In genomic region chr14:28666961-28667360, GRCh38 we compare ENCODE assay signal across 25 cellular contexts.
DNase-seq lines count a peak whose midpoint lies in the region; ATAC-seq and TF ChIP-seq lines count a peak whose summit lies in the region.
"Had no signal": no experiment of that assay in that cellular context is flagged by ENCODE, and none has a peak within 500 bp of the region (broad histone marks: within the 10 kb centered on the region; RNA-seq: fewer than 3 reads in every experiment).

No MANE protein-coding gene starts in this region.

- no peak for TF ChIP-seq POLR2A in breast epithelium (IDR thresholded peaks at IDR 0.05)

- H3K4me1 Mint-ChIP-seq in MCF 10A (ENCODE audit: insufficient read depth, unreplicated experiment) (peaks cover 8% of the 10 kb centered on the region), GM23338 (peaks cover 5% of the 10 kb centered on the region)
- H3K4me1 Mint-ChIP-seq in activated naive CD4-positive, alpha-beta T cell treated with anti-CD3 and anti-CD28 coated beads for 36 hours (ENCODE audit: low read depth): no peaks in the 10 kb centered on the region
- H3K4me1 Mint-ChIP-seq: CD14-positive monocyte had no signal

- H4K20me1 ChIP-seq in GM23338 (replicated peaks; ENCODE audit: insufficient read depth): no peaks in the 10 kb centered on the region

- DNase-seq in MCF 10A (ENCODE audit: unreplicated experiment) (no peak), breast epithelium (ENCODE audit: low spot score in 2 of 2) (no peak), RWPE2 (ENCODE audit: low spot score) (no peak), fibroblast of peridontal ligament (ENCODE audit: extremely low read depth) (peak; percentile 52), GM23338 (ENCODE audit: low spot score) (no peak), NCI-H446 (lab: John Stamatoyannopoulos, UW) (no peak)
- DNase-seq in activated naive CD4-positive, alpha-beta T cell treated with anti-CD3 and anti-CD28 coated beads for 36 hours: no peak
- no peak for DNase-seq in stimulated activated naive CD4-positive, alpha-beta T cell (lab: John Stamatoyannopoulos, UW)
- DNase-seq: ACHN, BE2C, Calu3, DND-41, KBM-7, NCI-H1048, NCI-H1417 treated with DMSO at 0.1 percent for 48 hours, NCI-H187, NCI-H2107, NCI-H446 treated with DMSO at 0.1 percent for 48 hours, NCI-H526, Peyer's patch, SJCRH30 had no signal

- H3K9me3 ChIP-seq in breast epithelium (no peaks in the 10 kb centered on the region), RWPE2 (ENCODE audit: severe bottlenecking) (no peaks in the 10 kb centered on the region)
- H3K9me3 ChIP-seq: BE2C, HAP-1, Peyer's patch, SJCRH30 had no signal

- CTCF ChIA-PET in MCF 10A (lab: Yijun Ruan, JAX): interaction anchor here (0.6 kb wide), 1 partner anchor 634 kb away, joined by 3 read pairs; no protein-coding TSS in a partner anchor
- CTCF ChIA-PET in activated naive CD4-positive, alpha-beta T cell treated with anti-CD3 and anti-CD28 coated beads for 36 hours (lab: Charles Lee): no interaction called here

- no peaks in the 10 kb centered on the region for H3K4me1 ChIP-seq in breast epithelium
- peaks cover 36% of the 10 kb centered on the region for H3K4me1 ChIP-seq in RWPE2 (ENCODE audit: insufficient read depth, poor library complexity, severe bottlenecking)
- H3K4me1 ChIP-seq in GM23338 (ENCODE audit: insufficient read depth): no peaks in the 10 kb centered on the region
- H3K4me1 ChIP-seq: BE2C, Peyer's patch, SJCRH30 had no signal

- no peaks in the 10 kb centered on the region for H3K9me3 Mint-ChIP-seq in MCF 10A (ENCODE audit: unreplicated experiment)
- H3K9me3 Mint-ChIP-seq in activated naive CD4-positive, alpha-beta T cell treated with anti-CD3 and anti-CD28 coated beads for 36 hours: no peaks in the 10 kb centered on the region
- H3K9me3 Mint-ChIP-seq in GM23338: no peaks in the 10 kb centered on the region
- H3K9me3 Mint-ChIP-seq: CD14-positive monocyte had no signal

- H2AFZ ChIP-seq in GM23338: no peak overlapping the region

- no peak overlapping the region for H3K4me3 Mint-ChIP-seq in MCF 10A (ENCODE audit: unreplicated experiment)
- H3K4me3 Mint-ChIP-seq in activated naive CD4-positive, alpha-beta T cell treated with anti-CD3 and anti-CD28 coated beads for 36 hours: no peak overlapping the region
- no peak overlapping the region for H3K4me3 Mint-ChIP-seq in GM23338
- H3K4me3 Mint-ChIP-seq: CD14-positive monocyte had no signal

- H3K36me3 ChIP-seq in breast epithelium (no peaks in the 10 kb centered on the region), RWPE2 (ENCODE audit: low read depth) (peaks cover 1% of the 10 kb centered on the region), GM23338 (ENCODE audit: insufficient read depth) (no peaks in the 10 kb centered on the region)
- H3K36me3 ChIP-seq: BE2C, HAP-1, Peyer's patch, SJCRH30 had no signal

- H3K27ac Mint-ChIP-seq in MCF 10A (ENCODE audit: low read depth, unreplicated experiment): peak overlapping the region; percentile 31
- H3K27ac Mint-ChIP-seq in activated naive CD4-positive, alpha-beta T cell treated with anti-CD3 and anti-CD28 coated beads for 36 hours: no peak overlapping the region
- no peak overlapping the region for H3K27ac Mint-ChIP-seq in GM23338
- H3K27ac Mint-ChIP-seq: CD14-positive monocyte had no signal

- H3K4me2 ChIP-seq in GM23338: no peak overlapping the region

- H3K27ac ChIP-seq in breast epithelium (no peak overlapping the region), RWPE2 (ENCODE audit: poor library complexity, severe bottlenecking) (peak overlapping the region; percentile 15), GM23338 (ENCODE audit: low read depth) (no peak overlapping the region)
- H3K27ac ChIP-seq: 22Rv1, Peyer's patch, SJCRH30 had no signal

- TF ChIP-seq CTCF in MCF 10A (IDR thresholded peaks at IDR 0.05; ENCODE audit: unreplicated experiment): no peak
- no peak for TF ChIP-seq CTCF in breast epithelium (IDR thresholded peaks at IDR 0.05)
- no peak for TF ChIP-seq CTCF in RWPE2 (IDR thresholded peaks at IDR 0.05; ENCODE audit: poor library complexity, severe bottlenecking)
- TF ChIP-seq CTCF in GM23338 (conservative IDR thresholded peaks at IDR 0.05; ENCODE audit: low read depth in 2 of 2): no peak

- H3K27me3 Mint-ChIP-seq in MCF 10A (ENCODE audit: insufficient read depth, unreplicated experiment): no peaks in the 10 kb centered on the region
- H3K27me3 Mint-ChIP-seq in activated naive CD4-positive, alpha-beta T cell treated with anti-CD3 and anti-CD28 coated beads for 36 hours (ENCODE audit: low read depth): no peaks in the 10 kb centered on the region
- H3K27me3 Mint-ChIP-seq in GM23338 (ENCODE audit: insufficient read depth, low read depth, poor library complexity): no peaks in the 10 kb centered on the region

- H3K27me3 ChIP-seq in breast epithelium (no peaks in the 10 kb centered on the region), RWPE2 (ENCODE audit: insufficient read depth, poor library complexity, severe bottlenecking) (no peaks in the 10 kb centered on the region), GM23338 (ENCODE audit: insufficient read depth) (no peaks in the 10 kb centered on the region)
- H3K27me3 ChIP-seq: BE2C, Peyer's patch, SJCRH30 had no signal

- ATAC-seq in RWPE2 (ENCODE audit: low read depth) (no peak), GM23338 (no peak)
- ATAC-seq: SK-N-SH treated with all-trans-retinoic acid at 6 μM for 48 hours had no signal

- H3F3A ChIP-seq in GM23338 (replicated peaks; ENCODE audit: low read depth): no peaks in the 10 kb centered on the region

- H3K36me3 Mint-ChIP-seq in MCF 10A (ENCODE audit: insufficient read depth, unreplicated experiment): no peaks in the 10 kb centered on the region
- H3K36me3 Mint-ChIP-seq in activated naive CD4-positive, alpha-beta T cell treated with anti-CD3 and anti-CD28 coated beads for 36 hours (ENCODE audit: low read depth): no peaks in the 10 kb centered on the region
- H3K36me3 Mint-ChIP-seq in GM23338 (ENCODE audit: low read depth): no peaks in the 10 kb centered on the region
- H3K36me3 Mint-ChIP-seq: CD14-positive monocyte had no signal

- POLR2A ChIA-PET in MCF 10A (lab: Yijun Ruan, JAX): interaction anchor here (1.2 kb wide), 1 partner anchor 9 kb away, joined by 4 read pairs; no protein-coding TSS in a partner anchor

- H3K4me3 ChIP-seq in breast epithelium: no peak overlapping the region
- H3K4me3 ChIP-seq in RWPE2 (ENCODE audit: severe bottlenecking): no peak overlapping the region
- H3K4me3 ChIP-seq in GM23338: no peak overlapping the region
- H3K4me3 ChIP-seq: HAP-1, Peyer's patch, SJCRH30 had no signal

- no TSS peak for BruUV-seq in MCF 10A (replicated peaks; lab: Mats Ljungman, UMichigan)

- intact Hi-C loops in MCF 10A (cut with micrococcal nuclease) (no loop called here), breast epithelium (cut with DNase I; ENCODE audit: low total_unique reads) (no loop called here)
- intact Hi-C loops in activated naive CD4-positive, alpha-beta T cell treated with anti-CD3 and anti-CD28 coated beads for 36 hours (cut with micrococcal nuclease): no loop called here

- H3K79me2 ChIP-seq in GM23338 (replicated peaks; ENCODE audit: insufficient read depth): no peaks in the 10 kb centered on the region

- H3K9me2 ChIP-seq in GM23338 (ENCODE audit: insufficient read depth): no peaks in the 10 kb centered on the region

TF ChIP-seq in GM23338, 12 proteins besides CTCF, POLR2A, EP300 and RAD21:
- TF ChIP-seq ZNF114 (CRISPR knock-in tag; IDR thresholded peaks at IDR 0.05): no peak
- no peak for TF ChIP-seq NANOG (IDR thresholded peaks at IDR 0.05; ENCODE audit: borderline replicate concordance)
TF ChIP-seq in GM23338: peak in this region for 0.
